ENCODE assay signal across 25 cellular contexts in genomic region chr20:35117629-35118028, GRCh38. TPM values are rescaled to one million over a fixed set of nuclear protein-coding genes. Genes with fewer than 3 reads are reported as not detected.
DNase-seq lines count a peak whose midpoint lies in the region; ATAC-seq, FAIRE-seq and TF ChIP-seq lines count a peak whose summit lies in the region.
"Had no signal": no experiment of that assay in that cellular context is flagged by ENCODE, and none has a peak within 500 bp of the region (broad histone marks: within the 10 kb centered on the region; RNA-seq: fewer than 3 reads in every experiment).

No MANE protein-coding gene starts in this region.

- no peak for TF ChIP-seq CTCF in parathyroid adenoma (IDR thresholded peaks at IDR 0.05)
- TF ChIP-seq CTCF in WERI-Rb-1 (IDR thresholded peaks at IDR 0.05; ENCODE audit: low read depth, low read length) = no peak

- H3K27me3 ChIP-seq in adipocyte (replicated peaks; ENCODE audit: control insufficient read depth, insufficient read depth, low read length) (no peaks in the 10 kb centered on the region), parathyroid adenoma (ENCODE audit: control insufficient read depth, insufficient read depth, low read length) (no peaks in the 10 kb centered on the region), WERI-Rb-1 (ENCODE audit: insufficient read depth, low read depth, severe bottlenecking) (no peaks in the 10 kb centered on the region)
- H3K27me3 ChIP-seq: body of pancreas, esophagus muscularis mucosa, gastroesophageal sphincter, Peyer's patch had no signal

- no peak overlapping the region for H2AFZ ChIP-seq in parathyroid adenoma

- peak overlapping the region; percentile 47 for H3K9ac ChIP-seq in adipocyte (ENCODE audit: low read length)
- no peak overlapping the region for H3K9ac ChIP-seq in parathyroid adenoma

- FAIRE-seq in frontal cortex (lab: Jason Lieb, UNC) = no peak
- FAIRE-seq: keratinocyte had no signal

- no peak overlapping the region for H3K4me2 ChIP-seq in parathyroid adenoma (ENCODE audit: low read length)

- H3K9me3 ChIP-seq in adipocyte (ENCODE audit: control insufficient read depth, low read length) (no peaks in the 10 kb centered on the region), parathyroid adenoma (ENCODE audit: control insufficient read depth, low read length) (no peaks in the 10 kb centered on the region), WERI-Rb-1 (ENCODE audit: severe bottlenecking) (no peaks in the 10 kb centered on the region)
- H3K9me3 ChIP-seq: body of pancreas, esophagus muscularis mucosa, gastroesophageal sphincter, lower lobe of right lung, Peyer's patch had no signal

- peaks cover 41% of the 10 kb centered on the region for H3K36me3 ChIP-seq in adipocyte (ENCODE audit: control insufficient read depth, insufficient read depth, low read length, severe bottlenecking)
- H3K36me3 ChIP-seq in parathyroid adenoma (ENCODE audit: control insufficient read depth, insufficient read depth, low read length) = no peaks in the 10 kb centered on the region
- H3K36me3 ChIP-seq in WERI-Rb-1 = no peaks in the 10 kb centered on the region

- no peaks in the 10 kb centered on the region for H3K79me2 ChIP-seq in parathyroid adenoma

- H3K4me3 ChIP-seq in adipocyte (ENCODE audit: low read length) = no peak overlapping the region
- no peak overlapping the region for H3K4me3 ChIP-seq in parathyroid adenoma (ENCODE audit: low read depth, low read length)
- H3K4me3 ChIP-seq in WERI-Rb-1 (ENCODE audit: low read depth, low read length) = no peak overlapping the region
- H3K4me3 ChIP-seq: body of pancreas, esophagus muscularis mucosa, gastroesophageal sphincter, lower lobe of right lung, Peyer's patch had no signal

- peak overlapping the region; percentile 17 for H3K27ac Mint-ChIP-seq in stimulated activated naive CD8-positive, alpha-beta T cell treated with anti-CD3 and anti-CD28 coated beads, Interleukin-15, Interleukin-2, amounts not matched to agents 100 ng/mL and 50 ng/mL, for 24 hours
- H3K27ac Mint-ChIP-seq: activated CD4-positive, alpha-beta T cell treated with anti-CD3 and anti-CD28 coated beads, Interleukin-2, amount 10 ng/mL, durations not matched to agents 24 days and 14 days; activated naive CD4-positive, alpha-beta T cell treated with anti-CD3 and anti-CD28 coated beads, Interleukin-2, amount 10 ng/mL, durations not matched to agents 7 days and 5 days; T-helper 1 cell treated with Interleukin-12 subunit alpha and Interleukin-12 subunit beta and Interleukin-4 antibody, amounts not matched to agents 30 μg/mL and 1 μg/mL, for 36 hours had no signal

- H3K4me1 Mint-ChIP-seq in stimulated activated naive CD8-positive, alpha-beta T cell treated with anti-CD3 and anti-CD28 coated beads, Interleukin-15, Interleukin-2, amounts not matched to agents 100 ng/mL and 50 ng/mL, for 24 hours (ENCODE audit: low read depth) = no peaks in the 10 kb centered on the region
- H3K4me1 Mint-ChIP-seq: activated naive CD4-positive, alpha-beta T cell treated with anti-CD3 and anti-CD28 coated beads, Interleukin-2, amount 10 ng/mL, durations not matched to agents 7 days and 5 days had no signal

- ATAC-seq in stimulated activated naive CD8-positive, alpha-beta T cell treated with anti-CD3 and anti-CD28 coated beads, Interleukin-15, Interleukin-2, amounts not matched to agents 100 U/mL and 50 U/mL, for 24 hours = no peak
- ATAC-seq in GM19452 (IDR thresholded peaks at IDR 0.05; ENCODE audit: unreplicated experiment) = no peak
- ATAC-seq: body of pancreas; effector memory CD8-positive, alpha-beta T cell; lower lobe of right lung had no signal

- peaks cover 39% of the 10 kb centered on the region for H3K4me1 ChIP-seq in adipocyte (ENCODE audit: control insufficient read depth, insufficient read depth, low read length)
- no peaks in the 10 kb centered on the region for H3K4me1 ChIP-seq in parathyroid adenoma
- H3K4me1 ChIP-seq: body of pancreas, gastroesophageal sphincter, lower lobe of right lung, Peyer's patch had no signal

- H3K27ac ChIP-seq in parathyroid adenoma (peak overlapping the region; percentile 9), WERI-Rb-1 (no peak overlapping the region)
- H3K27ac ChIP-seq: body of pancreas, lower lobe of right lung, Peyer's patch had no signal

- H3K4me3 Mint-ChIP-seq in stimulated activated naive CD8-positive, alpha-beta T cell treated with anti-CD3 and anti-CD28 coated beads, Interleukin-15, Interleukin-2, amounts not matched to agents 100 ng/mL and 50 ng/mL, for 24 hours = no peak overlapping the region
- H3K4me3 Mint-ChIP-seq: activated CD4-positive, alpha-beta T cell treated with anti-CD3 and anti-CD28 coated beads, Interleukin-2, amount 10 ng/mL, durations not matched to agents 24 days and 14 days; activated naive CD4-positive, alpha-beta T cell treated with anti-CD3 and anti-CD28 coated beads, Interleukin-2, amount 10 ng/mL, durations not matched to agents 7 days and 5 days; effector memory CD8-positive, alpha-beta T cell; T-helper 1 cell treated with Interleukin-12 subunit alpha and Interleukin-12 subunit beta and Interleukin-4 antibody, amounts not matched to agents 30 μg/mL and 1 μg/mL, for 36 hours had no signal

- no peak for DNase-seq in stimulated activated naive CD8-positive, alpha-beta T cell treated with anti-CD3 and anti-CD28 coated beads, Interleukin-15, Interleukin-2, amounts not matched to agents 100 U/mL and 50 U/mL, for 24 hours
- DNase-seq in adipocyte (ENCODE audit: low read depth) (no peak), WERI-Rb-1 (no peak), frontal cortex (ENCODE audit: low spot score in 2 of 2) (no peak)
- DNase-seq: activated CD4-positive, alpha-beta T cell treated with anti-CD3 and anti-CD28 coated beads, Interleukin-2, amount 10 ng/mL, durations not matched to agents 24 days and 14 days; activated CD8-positive, alpha-beta memory T cell treated with anti-CD3 and anti-CD28 coated beads, Interleukin-2, amount 50 U/mL, for 48 hours; activated naive CD4-positive, alpha-beta T cell treated with anti-CD3 and anti-CD28 coated beads, Interleukin-2, amount 10 ng/mL, durations not matched to agents 7 days and 5 days; body of pancreas; DMS53; effector memory CD8-positive, alpha-beta T cell; GF-D8; KG1; lower lobe of right lung; NCI-H1436 treated with DMSO at 0.1 percent for 48 hours; NCI-H2171 treated with DMSO at 0.1 percent for 48 hours; NCI-H526; Peyer's patch; substantia nigra had no signal

- H3K9me3 Mint-ChIP-seq in stimulated activated naive CD8-positive, alpha-beta T cell treated with anti-CD3 and anti-CD28 coated beads, Interleukin-15, Interleukin-2, amounts not matched to agents 100 ng/mL and 50 ng/mL, for 24 hours = no peaks in the 10 kb centered on the region
- H3K9me3 Mint-ChIP-seq: activated CD4-positive, alpha-beta T cell treated with anti-CD3 and anti-CD28 coated beads, Interleukin-2, amount 10 ng/mL, durations not matched to agents 24 days and 14 days; activated naive CD4-positive, alpha-beta T cell treated with anti-CD3 and anti-CD28 coated beads, Interleukin-2, amount 10 ng/mL, durations not matched to agents 7 days and 5 days; effector memory CD8-positive, alpha-beta T cell; T-helper 1 cell treated with Interleukin-12 subunit alpha and Interleukin-12 subunit beta and Interleukin-4 antibody, amounts not matched to agents 30 μg/mL and 1 μg/mL, for 36 hours had no signal

- peaks cover 41% of the 10 kb centered on the region for H3K36me3 Mint-ChIP-seq in stimulated activated naive CD8-positive, alpha-beta T cell treated with anti-CD3 and anti-CD28 coated beads, Interleukin-15, Interleukin-2, amounts not matched to agents 100 ng/mL and 50 ng/mL, for 24 hours (ENCODE audit: low read depth)

- H3K27me3 Mint-ChIP-seq in stimulated activated naive CD8-positive, alpha-beta T cell treated with anti-CD3 and anti-CD28 coated beads, Interleukin-15, Interleukin-2, amounts not matched to agents 100 ng/mL and 50 ng/mL, for 24 hours = no peaks in the 10 kb centered on the region
- H3K27me3 Mint-ChIP-seq: activated CD4-positive, alpha-beta T cell treated with anti-CD3 and anti-CD28 coated beads, Interleukin-2, amount 10 ng/mL, durations not matched to agents 24 days and 14 days; activated naive CD4-positive, alpha-beta T cell treated with anti-CD3 and anti-CD28 coated beads, Interleukin-2, amount 10 ng/mL, durations not matched to agents 7 days and 5 days; effector memory CD8-positive, alpha-beta T cell had no signal

RNA-seq across cellular contexts. Expression of gene TRPC4AP, which starts 25.0 kb away (rescaled TPM):
- total RNA-seq in frontal cortex = 52.2 TPM

RNA-seq across cellular contexts. Expression of gene EDEM2, which starts 29.5 kb away (rescaled TPM):
- 11.0 TPM for total RNA-seq in frontal cortex

RNA-seq across cellular contexts. Expression of gene PROCR, which starts 54.2 kb away (rescaled TPM):
- 4.9 TPM for total RNA-seq in frontal cortex
